ENCODE assay signal across 12 cellular contexts in the genomic region with DNA sequence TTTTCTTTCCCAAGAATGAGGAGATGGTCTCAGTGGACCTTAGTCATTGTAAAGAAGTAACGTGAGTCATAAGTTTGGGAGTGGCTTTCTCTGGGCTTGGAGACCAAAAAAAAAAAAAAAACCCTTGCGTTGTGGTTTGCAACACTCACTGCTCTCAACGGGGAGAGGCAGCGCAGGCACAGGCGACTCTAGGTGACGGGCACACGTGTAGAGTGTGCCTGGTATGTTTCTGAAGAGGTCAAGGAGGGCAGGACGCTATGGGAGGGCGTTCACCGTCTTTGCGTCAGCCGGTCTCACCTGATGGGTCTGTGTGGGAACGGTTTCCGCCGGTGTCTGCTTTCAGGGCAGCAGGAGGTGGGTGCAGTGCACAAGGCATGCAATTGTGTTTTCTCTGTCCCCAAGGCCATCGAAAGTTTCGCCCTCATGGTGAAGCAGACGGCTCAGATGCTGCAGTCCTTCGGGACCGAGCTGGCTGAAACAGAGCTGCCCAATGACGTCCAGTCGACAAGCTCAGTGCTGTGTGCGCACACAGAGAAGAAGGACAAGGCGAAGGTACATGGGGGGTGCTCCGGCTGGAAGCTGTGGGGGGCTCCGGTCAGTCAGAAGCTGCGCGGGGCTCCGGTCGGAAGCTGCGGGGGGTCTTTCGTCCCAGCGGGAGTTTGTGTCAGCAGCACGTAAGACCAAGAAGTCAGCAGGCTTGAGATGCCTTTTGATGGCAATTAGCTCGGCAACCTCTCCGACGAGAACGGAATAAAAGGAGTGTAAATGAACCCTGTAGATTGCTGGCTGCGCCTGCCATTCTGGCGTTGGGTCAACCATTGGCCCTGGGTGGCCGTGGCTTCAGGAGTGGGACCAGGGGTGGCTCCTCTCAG. TPM values are rescaled to one million over a fixed set of nuclear protein-coding genes. Genes with fewer than 3 reads are reported as not detected.
DNase-seq lines count a peak whose midpoint lies in the region; ATAC-seq and TF ChIP-seq lines count a peak whose summit lies in the region.
"Had no signal": no experiment of that assay in that cellular context is flagged by ENCODE, and none has a peak within 500 bp of the region (broad histone marks: within the 10 kb centered on the region; RNA-seq: fewer than 3 reads in every experiment).

No MANE protein-coding gene starts in this region.

- H3K27me3 Mint-ChIP-seq in chondrocyte (ENCODE audit: low read depth) = no peaks in the 10 kb centered on the region
- H3K27me3 Mint-ChIP-seq: CD4-positive, alpha-beta memory T cell had no signal

- H3K9me3 Mint-ChIP-seq in chondrocyte (ENCODE audit: low read depth) = no peaks in the 10 kb centered on the region

- no peak for TF ChIP-seq POLR2A in NB4 (IDR thresholded peaks at IDR 0.05; ENCODE audit: extremely low read depth, insufficient read length)

- H3K4me1 Mint-ChIP-seq in chondrocyte (ENCODE audit: low read depth) = peaks cover 11% of the 10 kb centered on the region
- H3K4me1 Mint-ChIP-seq: CD4-positive, alpha-beta memory T cell had no signal

- ATAC-seq in omental fat pad (ENCODE audit: low FRiP score) (peak; percentile 24), HG03025 (IDR thresholded peaks at IDR 0.05; ENCODE audit: low FRiP score, unreplicated experiment) (no peak)
- ATAC-seq: SK-N-SH treated with all-trans-retinoic acid at 6 μM for 48 hours had no signal

- H3K4me3 Mint-ChIP-seq in chondrocyte (ENCODE audit: unreplicated experiment) = peak overlapping the region; percentile 55

- no peak for TF ChIP-seq CTCF in NB4 (IDR thresholded peaks at IDR 0.05; ENCODE audit: low read depth, low read length)
- TF ChIP-seq CTCF in chondrocyte (IDR thresholded peaks at IDR 0.05) = no peak
- no peak for TF ChIP-seq CTCF in omental fat pad (IDR thresholded peaks at IDR 0.05)

- peak overlapping the region; percentile 65 for H3K27ac Mint-ChIP-seq in chondrocyte (ENCODE audit: unreplicated experiment)
- H3K27ac Mint-ChIP-seq: CD4-positive, alpha-beta memory T cell had no signal

- in situ Hi-C loops in Caki2 (cut with HindIII; ENCODE audit: low pct_unique_long_range_greater_than_20kb, low sequenced_read_pairs) = no loop called here

- H3K4me3 ChIP-seq in NB4 (ENCODE audit: low read depth, low read length) = peak overlapping the region; percentile 13
- H3K4me3 ChIP-seq: cardiac muscle cell had no signal

- DNase-seq in Caki2 (ENCODE audit: low read depth) (peak; percentile 81), NB4 (ENCODE audit: low read depth) (peak; percentile 92), chondrocyte (ENCODE audit: low spot score) (peak; percentile 75), omental fat pad (ENCODE audit: low spot score) (no peak), iPS-NIHi7 (ENCODE audit: extremely low spot score) (no peak), NCI-H1694 (lab: John Stamatoyannopoulos, UW) (no peak), epidermal melanocyte (ENCODE audit: insufficient read length, low spot score) (no peak)
- DNase-seq: CD4-positive, alpha-beta memory T cell; nucleus accumbens had no signal

- H3K36me3 Mint-ChIP-seq in chondrocyte (ENCODE audit: low read depth) = peaks cover 2% of the 10 kb centered on the region

RNA-seq across cellular contexts. Expression of a gene that starts 40.8 kb away (rescaled TPM):
- total RNA-seq in Caki2 (2014; rRNA removed; shearing (Covaris generic); ENCODE audit: low replicate concordance) = not detected in 2 replicates
- total RNA-seq in chondrocyte = 0.34 to 0.85 TPM (median 0.60 TPM) in 3 replicates
- under 1 TPM in 2 of 4 donors, not detected in 2; 0.24 to 0.74 TPM for total RNA-seq in omental fat pad
- total RNA-seq: CD4-positive, alpha-beta memory T cell had no signal

RNA-seq across cellular contexts. Expression of a gene that starts 57.8 kb away (rescaled TPM):
- not detected in 2 replicates for total RNA-seq in Caki2 (2014; rRNA removed; shearing (Covaris generic); ENCODE audit: low replicate concordance)
- total RNA-seq in chondrocyte (1.9 to 2.0 TPM in 2 of 3 replicates, not detected in the other), omental fat pad (10 to 100 TPM; 10.8 to 51.1 (median 13.6) TPM)
- total RNA-seq: CD4-positive, alpha-beta memory T cell had no signal

Comparison
In these comparisons a context has a peak if more than half of its experiments do, and no peak if none do; other contexts are left out.
1. DNase-seq: peak in Caki2 (single experiment), NB4 (single experiment) and chondrocyte (single experiment); none in omental fat pad (single experiment), iPS-NIHi7 (single experiment), NCI-H1694 (single experiment) and epidermal melanocyte (single experiment).